In the genomic region with DNA sequence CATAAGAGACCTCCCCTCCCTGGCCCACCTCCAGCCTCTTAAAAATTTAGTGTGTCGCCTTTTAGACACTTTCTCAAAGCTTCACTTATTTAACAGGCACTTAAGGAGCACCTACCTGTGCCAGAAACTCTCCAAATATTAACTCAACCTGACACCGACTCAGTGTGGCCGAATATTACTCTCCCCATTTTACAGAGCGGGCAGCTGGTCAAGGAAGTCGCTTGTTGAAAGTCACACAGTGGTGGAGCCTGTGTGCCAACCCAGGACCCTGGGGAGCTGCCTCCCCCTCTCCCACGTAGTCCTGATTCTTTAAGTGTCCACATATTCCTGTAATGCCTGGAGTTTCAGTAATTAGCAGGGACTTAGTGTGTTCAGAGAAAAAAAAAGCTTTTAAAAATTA, we compare ENCODE assay signal across 1 cellular context.
TF ChIP-seq lines count a peak whose summit lies in the region.

No MANE protein-coding gene starts in this region.

TF ChIP-seq in GM23338, 12 proteins besides CTCF, POLR2A, EP300 and RAD21 (continued from another document):
- TF ChIP-seq, protein P1, sequence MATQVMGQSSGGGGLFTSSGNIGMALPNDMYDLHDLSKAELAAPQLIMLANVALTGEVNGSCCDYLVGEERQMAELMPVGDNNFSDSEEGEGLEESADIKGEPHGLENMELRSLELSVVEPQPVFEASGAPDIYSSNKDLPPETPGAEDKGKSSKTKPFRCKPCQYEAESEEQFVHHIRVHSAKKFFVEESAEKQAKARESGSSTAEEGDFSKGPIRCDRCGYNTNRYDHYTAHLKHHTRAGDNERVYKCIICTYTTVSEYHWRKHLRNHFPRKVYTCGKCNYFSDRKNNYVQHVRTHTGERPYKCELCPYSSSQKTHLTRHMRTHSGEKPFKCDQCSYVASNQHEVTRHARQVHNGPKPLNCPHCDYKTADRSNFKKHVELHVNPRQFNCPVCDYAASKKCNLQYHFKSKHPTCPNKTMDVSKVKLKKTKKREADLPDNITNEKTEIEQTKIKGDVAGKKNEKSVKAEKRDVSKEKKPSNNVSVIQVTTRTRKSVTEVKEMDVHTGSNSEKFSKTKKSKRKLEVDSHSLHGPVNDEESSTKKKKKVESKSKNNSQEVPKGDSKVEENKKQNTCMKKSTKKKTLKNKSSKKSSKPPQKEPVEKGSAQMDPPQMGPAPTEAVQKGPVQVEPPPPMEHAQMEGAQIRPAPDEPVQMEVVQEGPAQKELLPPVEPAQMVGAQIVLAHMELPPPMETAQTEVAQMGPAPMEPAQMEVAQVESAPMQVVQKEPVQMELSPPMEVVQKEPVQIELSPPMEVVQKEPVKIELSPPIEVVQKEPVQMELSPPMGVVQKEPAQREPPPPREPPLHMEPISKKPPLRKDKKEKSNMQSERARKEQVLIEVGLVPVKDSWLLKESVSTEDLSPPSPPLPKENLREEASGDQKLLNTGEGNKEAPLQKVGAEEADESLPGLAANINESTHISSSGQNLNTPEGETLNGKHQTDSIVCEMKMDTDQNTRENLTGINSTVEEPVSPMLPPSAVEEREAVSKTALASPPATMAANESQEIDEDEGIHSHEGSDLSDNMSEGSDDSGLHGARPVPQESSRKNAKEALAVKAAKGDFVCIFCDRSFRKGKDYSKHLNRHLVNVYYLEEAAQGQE (IDR thresholded peaks at IDR 0.05; ENCODE audit: unreplicated experiment): no peak
- TF ChIP-seq ZNF114 (CRISPR knock-in tag; IDR thresholded peaks at IDR 0.05): no peak
- no peak for TF ChIP-seq ETS1 (IDR thresholded peaks at IDR 0.05)
- TF ChIP-seq STAT1 (IDR thresholded peaks at IDR 0.05; ENCODE audit: unreplicated experiment): no peak
- TF ChIP-seq JUNB (IDR thresholded peaks at IDR 0.05; ENCODE audit: unreplicated experiment): no peak
